11 cellular contexts compared by ENCODE assay signal in the genomic region with DNA sequence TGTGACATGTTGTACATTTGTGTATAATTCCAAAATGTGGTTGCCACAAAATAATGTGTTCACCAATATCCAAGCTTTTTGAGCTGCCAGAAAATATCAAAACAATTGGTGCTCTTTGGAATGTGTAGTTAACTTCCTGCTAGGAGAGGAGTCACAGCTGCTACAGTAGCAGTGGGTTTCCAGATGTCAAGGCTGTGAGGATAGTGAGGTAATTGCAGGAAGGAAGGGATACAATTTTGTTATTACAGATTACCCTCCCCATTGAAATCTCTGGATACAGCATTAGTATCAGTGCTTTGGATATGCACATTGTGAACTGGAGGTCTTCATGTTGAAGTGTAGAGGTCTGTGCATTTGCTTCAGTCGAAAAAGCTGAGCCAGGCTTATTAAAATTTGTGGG.
DNase-seq lines count a peak whose midpoint lies in the region; ATAC-seq and TF ChIP-seq lines count a peak whose summit lies in the region.
"Had no signal": no experiment of that assay in that cellular context is flagged by ENCODE, and none has a peak within 500 bp of the region (broad histone marks: within the 10 kb centered on the region; RNA-seq: fewer than 3 reads in every experiment).

No MANE protein-coding gene starts in this region.

- ATAC-seq in GM21619 (IDR thresholded peaks at IDR 0.05; ENCODE audit: unreplicated experiment), result no peak
- ATAC-seq in GM18870 (IDR thresholded peaks at IDR 0.05; ENCODE audit: unreplicated experiment), result no peak
- no peak for ATAC-seq in psoas muscle
- ATAC-seq: left lobe of liver had no signal

- H3K9me3 ChIP-seq in psoas muscle, result no peaks in the 10 kb centered on the region
- H3K9me3 ChIP-seq: testis had no signal

- peak; percentile 70 for DNase-seq in DMS53 (lab: John Stamatoyannopoulos, UW)
- DNase-seq in KBM-7, result peak; percentile 32
- peak; percentile 91 to 94 for DNase-seq in lung microvascular endothelial cell (ENCODE audit: low read depth in 2 of 2)
- no peak for DNase-seq in psoas muscle
- DNase-seq: activated CD8-positive, alpha-beta memory T cell treated with anti-CD3 and anti-CD28 coated beads, Interleukin-2, amount 50 U/mL, for 48 hours; anterior cingulate cortex; testis had no signal

- no peak for TF ChIP-seq CTCF in brain (conservative IDR thresholded peaks at IDR 0.05)
- TF ChIP-seq CTCF in psoas muscle (IDR thresholded peaks at IDR 0.05), result no peak

- H3K4me3 ChIP-seq in psoas muscle, result no peak overlapping the region
- H3K4me3 ChIP-seq: testis had no signal

- H3K9me3 Mint-ChIP-seq in brain, result no peaks in the 10 kb centered on the region

- peaks cover 86% of the 10 kb centered on the region for H3K4me1 Mint-ChIP-seq in brain

- in situ Hi-C loops in KBM-7 (cut with MboI; ENCODE audit: low pct_unique_long_range_greater_than_20kb, low sequenced_read_pairs), result no loop called here

- H3K36me3 Mint-ChIP-seq in brain, result peaks cover 30% of the 10 kb centered on the region

- H3K27ac ChIP-seq in psoas muscle, result no peak overlapping the region
- H3K27ac ChIP-seq: testis had no signal

- H3K4me3 Mint-ChIP-seq in brain, result peak overlapping the region in 2 of 5 experiments; percentile 4 to 41

- intact Hi-C loops in psoas muscle (cut with DNase I), result no loop called here

- H3K36me3 ChIP-seq in psoas muscle (ENCODE audit: insufficient read depth in 1 of 2, low read depth in 1 of 2), result no peaks in the 10 kb centered on the region

- no peaks in the 10 kb centered on the region for H3K27me3 ChIP-seq in psoas muscle (ENCODE audit: insufficient read depth in 3 of 3, low read length in 2 of 3)
- H3K27me3 ChIP-seq: testis had no signal

- peak overlapping the region in 4 of 5 experiments; percentile 29 to 87 (median 64) for H3K27ac Mint-ChIP-seq in brain

- H3K4me1 ChIP-seq in psoas muscle, result no peaks in the 10 kb centered on the region
- H3K4me1 ChIP-seq: testis had no signal

- WGBS in psoas muscle, 3 donors, result 26 to 45% (median 35%) methylated on average over 1 of the region's 1 CpG

- no peaks in the 10 kb centered on the region for H3K27me3 Mint-ChIP-seq in brain

Comparison
In these comparisons a context has a peak if more than half of its experiments do, and no peak if none do; other contexts are left out.
1. DNase-seq: peak in DMS53 (single experiment), KBM-7 (single experiment) and lung microvascular endothelial cell (2 of 2); none in psoas muscle (0 of 2).